In the genomic region with DNA sequence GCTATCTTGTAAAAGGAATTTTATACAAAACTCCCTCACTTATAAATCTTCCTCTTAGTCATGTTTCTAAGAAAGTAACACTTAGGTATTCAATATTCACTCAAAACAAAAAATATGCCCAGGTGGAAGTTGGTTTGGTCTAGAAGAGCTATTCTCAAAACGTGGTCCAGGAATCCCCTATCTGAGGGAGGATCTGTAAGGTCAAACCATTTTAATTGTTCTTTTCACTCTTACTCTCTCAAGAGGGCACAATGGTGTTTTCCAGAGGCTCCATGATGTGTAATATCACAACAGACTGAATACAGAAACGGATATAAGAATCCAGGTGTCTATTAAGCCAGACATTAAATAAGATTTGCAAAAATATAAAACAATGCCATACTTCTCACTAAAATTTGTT, we compare ENCODE assay signal across 1 cellular context.
TF ChIP-seq lines count a peak whose summit lies in the region.

No MANE protein-coding gene starts in this region.

TF ChIP-seq in GM12878, 131 proteins besides CTCF, POLR2A, EP300 and RAD21:
- TF ChIP-seq MTA2 (IDR thresholded peaks at IDR 0.05; ENCODE audit: low read depth) (peak; percentile 78), TCF12 (IDR thresholded peaks at IDR 0.05; ENCODE audit: low read depth, low read length) (no peak), BMI1 (IDR thresholded peaks at IDR 0.05; ENCODE audit: borderline replicate concordance) (peak; percentile 26; the same call in 1 of the 2 replicates), JUNB (IDR thresholded peaks at IDR 0.05) (peak; percentile 73), ZNF384 (IDR thresholded peaks at IDR 0.05; ENCODE audit: borderline replicate concordance, low read depth, low read length) (no peak), ZNF207 (IDR thresholded peaks at IDR 0.05; ENCODE audit: borderline replicate concordance) (no peak), TAF1 (IDR thresholded peaks at IDR 0.05; ENCODE audit: borderline replicate concordance, low read depth, low read length) (no peak), ETV6 (conservative IDR thresholded peaks at IDR 0.05 in 1 of 2, IDR thresholded peaks at IDR 0.05 in 1 of 2; ENCODE audit: borderline replicate concordance in 1 of 2, low read depth in 1 of 2) (peak in 1 of 2 experiments; percentile 24; a peak in 1 of 4 replicates), ATF7 (IDR thresholded peaks at IDR 0.05; ENCODE audit: low read depth) (peak; percentile 70; the same call in 1 of the 2 replicates), POLR2AphosphoS2 (IDR thresholded peaks at IDR 0.05; ENCODE audit: low read depth, low read length) (no peak), NBN (IDR thresholded peaks at IDR 0.05) (no peak), KAT2A (conservative IDR thresholded peaks at IDR 0.05; ENCODE audit: control insufficient read depth, low read depth, low read length) (no peak), RFX5 (IDR thresholded peaks at IDR 0.05; ENCODE audit: low read depth, low read length) (no peak), FOXM1 (IDR thresholded peaks at IDR 0.05; ENCODE audit: low read depth, low read length) (peak; percentile 68; the same call in 1 of the 2 replicates), NRF1 (conservative IDR thresholded peaks at IDR 0.05; ENCODE audit: low read depth, low read length) (no peak), CBFB (IDR thresholded peaks at IDR 0.05; ENCODE audit: low read depth) (no peak), BHLHE40 (IDR thresholded peaks at IDR 0.05; ENCODE audit: borderline replicate concordance in 1 of 2, low read depth in 2 of 2, low read length in 1 of 2) (0 out of 4 replicates have a peak, but pooled peaks of 1 of the 2 experiments have one; percentile 22), ZNF217 (IDR thresholded peaks at IDR 0.05) (0 out of 2 replicates have a peak, but pooled peaks have one; percentile 40), NR2F1 (conservative IDR thresholded peaks at IDR 0.05) (peak; percentile 93), RELA (IDR thresholded peaks at IDR 0.05; ENCODE audit: borderline replicate concordance, partially characterized antibody) (peak; percentile 31), ZNF24 (IDR thresholded peaks at IDR 0.05) (no peak), NFIC (IDR thresholded peaks at IDR 0.05; ENCODE audit: low read depth, low read length) (peak; percentile 82; the same call in 1 of the 2 replicates), ESRRA (IDR thresholded peaks at IDR 0.05; ENCODE audit: low read length) (no peak), NR2C2 (IDR thresholded peaks at IDR 0.05; ENCODE audit: borderline replicate concordance, control insufficient read depth, insufficient read length, low read depth) (no peak), HDGF (IDR thresholded peaks at IDR 0.05) (no peak), NR2C1 (IDR thresholded peaks at IDR 0.05) (no peak), ZSCAN29 (IDR thresholded peaks at IDR 0.05) (no peak), RUNX3 (IDR thresholded peaks at IDR 0.05; ENCODE audit: low read length) (peak; percentile 67), CHD4 (IDR thresholded peaks at IDR 0.05) (no peak), IKZF2 (IDR thresholded peaks at IDR 0.05) (peak; percentile 81 to 83), CREM (IDR thresholded peaks at IDR 0.05; ENCODE audit: low read depth) (peak; percentile 11; the same call in 1 of the 2 replicates), RAD51 (IDR thresholded peaks at IDR 0.05) (no peak), MXI1 (IDR thresholded peaks at IDR 0.05; ENCODE audit: low read depth, low read length) (no peak), IKZF1 (conservative IDR thresholded peaks at IDR 0.05) (peak; percentile 78), DPF2 (IDR thresholded peaks at IDR 0.05) (peak; percentile 72; the same call in 1 of the 2 replicates)
- TF ChIP-seq, protein P1, sequence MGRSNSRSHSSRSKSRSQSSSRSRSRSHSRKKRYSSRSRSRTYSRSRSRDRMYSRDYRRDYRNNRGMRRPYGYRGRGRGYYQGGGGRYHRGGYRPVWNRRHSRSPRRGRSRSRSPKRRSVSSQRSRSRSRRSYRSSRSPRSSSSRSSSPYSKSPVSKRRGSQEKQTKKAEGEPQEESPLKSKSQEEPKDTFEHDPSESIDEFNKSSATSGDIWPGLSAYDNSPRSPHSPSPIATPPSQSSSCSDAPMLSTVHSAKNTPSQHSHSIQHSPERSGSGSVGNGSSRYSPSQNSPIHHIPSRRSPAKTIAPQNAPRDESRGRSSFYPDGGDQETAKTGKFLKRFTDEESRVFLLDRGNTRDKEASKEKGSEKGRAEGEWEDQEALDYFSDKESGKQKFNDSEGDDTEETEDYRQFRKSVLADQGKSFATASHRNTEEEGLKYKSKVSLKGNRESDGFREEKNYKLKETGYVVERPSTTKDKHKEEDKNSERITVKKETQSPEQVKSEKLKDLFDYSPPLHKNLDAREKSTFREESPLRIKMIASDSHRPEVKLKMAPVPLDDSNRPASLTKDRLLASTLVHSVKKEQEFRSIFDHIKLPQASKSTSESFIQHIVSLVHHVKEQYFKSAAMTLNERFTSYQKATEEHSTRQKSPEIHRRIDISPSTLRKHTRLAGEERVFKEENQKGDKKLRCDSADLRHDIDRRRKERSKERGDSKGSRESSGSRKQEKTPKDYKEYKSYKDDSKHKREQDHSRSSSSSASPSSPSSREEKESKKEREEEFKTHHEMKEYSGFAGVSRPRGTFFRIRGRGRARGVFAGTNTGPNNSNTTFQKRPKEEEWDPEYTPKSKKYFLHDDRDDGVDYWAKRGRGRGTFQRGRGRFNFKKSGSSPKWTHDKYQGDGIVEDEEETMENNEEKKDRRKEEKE (IDR thresholded peaks at IDR 0.05) = no peak
- TF ChIP-seq, protein P2, sequence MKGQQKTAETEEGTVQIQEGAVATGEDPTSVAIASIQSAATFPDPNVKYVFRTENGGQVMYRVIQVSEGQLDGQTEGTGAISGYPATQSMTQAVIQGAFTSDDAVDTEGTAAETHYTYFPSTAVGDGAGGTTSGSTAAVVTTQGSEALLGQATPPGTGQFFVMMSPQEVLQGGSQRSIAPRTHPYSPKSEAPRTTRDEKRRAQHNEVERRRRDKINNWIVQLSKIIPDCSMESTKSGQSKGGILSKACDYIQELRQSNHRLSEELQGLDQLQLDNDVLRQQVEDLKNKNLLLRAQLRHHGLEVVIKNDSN (IDR thresholded peaks at IDR 0.05; ENCODE audit: borderline replicate concordance, extremely low read length, insufficient read depth, low read depth, low read length) = no peak
- TF ChIP-seq, protein P3, sequence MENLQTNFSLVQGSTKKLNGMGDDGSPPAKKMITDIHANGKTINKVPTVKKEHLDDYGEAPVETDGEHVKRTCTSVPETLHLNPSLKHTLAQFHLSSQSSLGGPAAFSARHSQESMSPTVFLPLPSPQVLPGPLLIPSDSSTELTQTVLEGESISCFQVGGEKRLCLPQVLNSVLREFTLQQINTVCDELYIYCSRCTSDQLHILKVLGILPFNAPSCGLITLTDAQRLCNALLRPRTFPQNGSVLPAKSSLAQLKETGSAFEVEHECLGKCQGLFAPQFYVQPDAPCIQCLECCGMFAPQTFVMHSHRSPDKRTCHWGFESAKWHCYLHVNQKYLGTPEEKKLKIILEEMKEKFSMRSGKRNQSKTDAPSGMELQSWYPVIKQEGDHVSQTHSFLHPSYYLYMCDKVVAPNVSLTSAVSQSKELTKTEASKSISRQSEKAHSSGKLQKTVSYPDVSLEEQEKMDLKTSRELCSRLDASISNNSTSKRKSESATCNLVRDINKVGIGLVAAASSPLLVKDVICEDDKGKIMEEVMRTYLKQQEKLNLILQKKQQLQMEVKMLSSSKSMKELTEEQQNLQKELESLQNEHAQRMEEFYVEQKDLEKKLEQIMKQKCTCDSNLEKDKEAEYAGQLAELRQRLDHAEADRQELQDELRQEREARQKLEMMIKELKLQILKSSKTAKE (IDR thresholded peaks at IDR 0.05; ENCODE audit: low read depth, poor library complexity, severe bottlenecking) = peak; percentile 32
- TF ChIP-seq, protein P4, sequence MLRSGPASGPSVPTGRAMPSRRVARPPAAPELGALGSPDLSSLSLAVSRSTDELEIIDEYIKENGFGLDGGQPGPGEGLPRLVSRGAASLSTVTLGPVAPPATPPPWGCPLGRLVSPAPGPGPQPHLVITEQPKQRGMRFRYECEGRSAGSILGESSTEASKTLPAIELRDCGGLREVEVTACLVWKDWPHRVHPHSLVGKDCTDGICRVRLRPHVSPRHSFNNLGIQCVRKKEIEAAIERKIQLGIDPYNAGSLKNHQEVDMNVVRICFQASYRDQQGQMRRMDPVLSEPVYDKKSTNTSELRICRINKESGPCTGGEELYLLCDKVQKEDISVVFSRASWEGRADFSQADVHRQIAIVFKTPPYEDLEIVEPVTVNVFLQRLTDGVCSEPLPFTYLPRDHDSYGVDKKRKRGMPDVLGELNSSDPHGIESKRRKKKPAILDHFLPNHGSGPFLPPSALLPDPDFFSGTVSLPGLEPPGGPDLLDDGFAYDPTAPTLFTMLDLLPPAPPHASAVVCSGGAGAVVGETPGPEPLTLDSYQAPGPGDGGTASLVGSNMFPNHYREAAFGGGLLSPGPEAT (IDR thresholded peaks at IDR 0.05; ENCODE audit: low read depth) = peak; percentile 86
- TF ChIP-seq, protein P5, sequence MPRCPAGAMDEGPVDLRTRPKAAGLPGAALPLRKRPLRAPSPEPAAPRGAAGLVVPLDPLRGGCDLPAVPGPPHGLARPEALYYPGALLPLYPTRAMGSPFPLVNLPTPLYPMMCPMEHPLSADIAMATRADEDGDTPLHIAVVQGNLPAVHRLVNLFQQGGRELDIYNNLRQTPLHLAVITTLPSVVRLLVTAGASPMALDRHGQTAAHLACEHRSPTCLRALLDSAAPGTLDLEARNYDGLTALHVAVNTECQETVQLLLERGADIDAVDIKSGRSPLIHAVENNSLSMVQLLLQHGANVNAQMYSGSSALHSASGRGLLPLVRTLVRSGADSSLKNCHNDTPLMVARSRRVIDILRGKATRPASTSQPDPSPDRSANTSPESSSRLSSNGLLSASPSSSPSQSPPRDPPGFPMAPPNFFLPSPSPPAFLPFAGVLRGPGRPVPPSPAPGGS (IDR thresholded peaks at IDR 0.05; ENCODE audit: borderline replicate concordance, insufficient read depth, low read depth, low read length, poor library complexity, severe bottlenecking) = no peak
- TF ChIP-seq, protein P6, sequence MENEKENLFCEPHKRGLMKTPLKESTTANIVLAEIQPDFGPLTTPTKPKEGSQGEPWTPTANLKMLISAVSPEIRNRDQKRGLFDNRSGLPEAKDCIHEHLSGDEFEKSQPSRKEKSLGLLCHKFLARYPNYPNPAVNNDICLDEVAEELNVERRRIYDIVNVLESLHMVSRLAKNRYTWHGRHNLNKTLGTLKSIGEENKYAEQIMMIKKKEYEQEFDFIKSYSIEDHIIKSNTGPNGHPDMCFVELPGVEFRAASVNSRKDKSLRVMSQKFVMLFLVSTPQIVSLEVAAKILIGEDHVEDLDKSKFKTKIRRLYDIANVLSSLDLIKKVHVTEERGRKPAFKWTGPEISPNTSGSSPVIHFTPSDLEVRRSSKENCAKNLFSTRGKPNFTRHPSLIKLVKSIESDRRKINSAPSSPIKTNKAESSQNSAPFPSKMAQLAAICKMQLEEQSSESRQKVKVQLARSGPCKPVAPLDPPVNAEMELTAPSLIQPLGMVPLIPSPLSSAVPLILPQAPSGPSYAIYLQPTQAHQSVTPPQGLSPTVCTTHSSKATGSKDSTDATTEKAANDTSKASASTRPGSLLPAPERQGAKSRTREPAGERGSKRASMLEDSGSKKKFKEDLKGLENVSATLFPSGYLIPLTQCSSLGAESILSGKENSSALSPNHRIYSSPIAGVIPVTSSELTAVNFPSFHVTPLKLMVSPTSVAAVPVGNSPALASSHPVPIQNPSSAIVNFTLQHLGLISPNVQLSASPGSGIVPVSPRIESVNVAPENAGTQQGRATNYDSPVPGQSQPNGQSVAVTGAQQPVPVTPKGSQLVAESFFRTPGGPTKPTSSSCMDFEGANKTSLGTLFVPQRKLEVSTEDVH (IDR thresholded peaks at IDR 0.05; ENCODE audit: low read depth, partially characterized antibody) = no peak
